In the genomic region with DNA sequence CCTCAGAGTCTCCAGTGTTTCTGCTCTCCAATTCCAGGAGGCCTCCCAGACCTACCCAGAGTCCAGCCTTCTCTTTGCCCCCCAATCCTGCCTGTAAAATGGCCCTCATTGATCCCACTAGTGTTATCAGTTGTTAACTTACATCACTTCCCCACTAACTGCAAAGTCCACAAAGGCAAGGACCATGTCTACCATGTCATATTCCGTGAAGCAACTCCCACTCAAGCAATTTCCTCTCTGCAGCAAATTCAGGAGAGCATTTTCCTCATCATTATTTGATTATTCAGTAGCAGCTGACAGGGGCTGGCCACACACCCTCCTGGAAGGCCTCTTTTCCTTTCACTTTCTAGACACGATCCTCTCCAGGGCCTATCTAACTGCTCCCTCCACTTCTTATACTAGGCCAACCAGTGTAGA, we compare ENCODE assay signal across 10 cellular contexts.
DNase-seq lines count a peak whose midpoint lies in the region; ATAC-seq and TF ChIP-seq lines count a peak whose summit lies in the region.
"Had no signal": no experiment of that assay in that cellular context is flagged by ENCODE, and none has a peak within 500 bp of the region (broad histone marks: within the 10 kb centered on the region; RNA-seq: fewer than 3 reads in every experiment).

No MANE protein-coding gene starts in this region.

- H3K27me3 ChIP-seq in rectal smooth muscle tissue (ENCODE audit: control insufficient read depth, insufficient read depth, low read length) (no peaks in the 10 kb centered on the region), hepatocyte (no peaks in the 10 kb centered on the region)

- no peaks in the 10 kb centered on the region for H3K9me3 ChIP-seq in hepatocyte (ENCODE audit: low read depth)

- H3K4me1 ChIP-seq in rectal smooth muscle tissue (ENCODE audit: control insufficient read depth, insufficient read depth, low read length), result peaks cover 34% of the 10 kb centered on the region
- H3K4me1 ChIP-seq in hepatocyte (ENCODE audit: insufficient read depth), result peaks cover 62% of the 10 kb centered on the region

- peaks cover 91% of the 10 kb centered on the region for H3K79me2 ChIP-seq in hepatocyte

- TF ChIP-seq POLR2A in erythroblast (IDR thresholded peaks at IDR 0.05; ENCODE audit: low read length), result no peak

- H3K4me3 ChIP-seq in rectal smooth muscle tissue (ENCODE audit: low read length) (peak overlapping the region; percentile 1), hepatocyte (no peak overlapping the region)

- H3K9ac ChIP-seq in rectal smooth muscle tissue (ENCODE audit: low read length), result no peak overlapping the region

- no peak overlapping the region for H2AFZ ChIP-seq in hepatocyte

- peaks cover 44% of the 10 kb centered on the region for H4K20me1 ChIP-seq in hepatocyte (ENCODE audit: insufficient read depth, poor library complexity, severe bottlenecking)

- DNase-seq in DMS153 (lab: John Stamatoyannopoulos, UW) (peak; percentile 28), DMS153 treated with DMSO at 0.1 percent for 48 hours (lab: John Stamatoyannopoulos, UW; ENCODE audit: unreplicated experiment) (no peak), erythroblast (lab: John Stamatoyannopoulos, UW) (peak; percentile 8 to 10), hepatocyte (ENCODE audit: low spot score) (no peak), NCI-H128 (lab: John Stamatoyannopoulos, UW; ENCODE audit: unreplicated experiment) (no peak)
- DNase-seq: 8988T; activated CD4-positive, CD25-positive, alpha-beta regulatory T cell had no signal

- H3K36me3 ChIP-seq in rectal smooth muscle tissue (ENCODE audit: control insufficient read depth, insufficient read depth, low read length) (no peaks in the 10 kb centered on the region), hepatocyte (replicated peaks; ENCODE audit: insufficient read depth, low read depth) (no peaks in the 10 kb centered on the region)

- 86% methylated on average over 2 of the region's 2 CpGs for WGBS in hepatocyte (ENCODE audit: low lambda C conversion rate, missing lambda C conversion rate)

- ATAC-seq in HG03457 (IDR thresholded peaks at IDR 0.05; ENCODE audit: unreplicated experiment) (peak; percentile 37), GM19397 (IDR thresholded peaks at IDR 0.05; ENCODE audit: unreplicated experiment) (no peak)

- TF ChIP-seq CTCF in hepatocyte (IDR thresholded peaks at IDR 0.05; ENCODE audit: poor library complexity), result no peak

- H3K9me2 ChIP-seq in hepatocyte (replicated peaks; ENCODE audit: insufficient read depth), result no peaks in the 10 kb centered on the region

- H3K27ac ChIP-seq in rectal smooth muscle tissue (ENCODE audit: low read depth, low read length) (no peak overlapping the region), hepatocyte (no peak overlapping the region)

- H3K4me2 ChIP-seq in hepatocyte, result no peak overlapping the region

Comparison
In these comparisons a context has a peak if more than half of its experiments do, and no peak if none do; other contexts are left out.
1. DNase-seq: peak in DMS153 (single experiment) and erythroblast (2 of 2); none in DMS153 treated with DMSO at 0.1 percent for 48 hours (single experiment), hepatocyte (single experiment) and NCI-H128 (single experiment).